Comparison of ENCODE assay signal across 3 cellular contexts in the genomic region with DNA sequence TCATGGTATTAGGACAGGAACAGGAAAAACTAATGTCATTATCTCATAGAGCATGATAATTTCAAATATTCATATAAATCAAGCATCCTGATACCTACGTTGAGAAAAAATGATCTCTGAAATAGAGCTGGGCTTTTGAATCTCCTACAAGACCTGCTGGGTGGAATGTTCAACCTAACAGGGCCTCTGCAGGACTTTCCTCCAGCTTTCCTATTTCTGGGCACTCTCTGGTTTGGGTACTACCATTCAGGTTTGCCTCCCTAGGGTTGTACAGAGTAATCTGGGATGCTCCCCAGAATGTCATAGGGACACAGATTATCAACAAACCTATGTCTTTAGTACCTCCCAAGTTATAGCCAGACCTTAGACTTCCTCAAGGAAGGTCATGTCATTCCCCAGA.
TF ChIP-seq lines count a peak whose summit lies in the region.

No MANE protein-coding gene starts in this region.

TF ChIP-seq in HCT116, 20 proteins besides CTCF, POLR2A, EP300 and RAD21:
- TF ChIP-seq, protein P1, sequence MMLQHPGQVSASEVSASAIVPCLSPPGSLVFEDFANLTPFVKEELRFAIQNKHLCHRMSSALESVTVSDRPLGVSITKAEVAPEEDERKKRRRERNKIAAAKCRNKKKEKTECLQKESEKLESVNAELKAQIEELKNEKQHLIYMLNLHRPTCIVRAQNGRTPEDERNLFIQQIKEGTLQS (IDR thresholded peaks at IDR 0.05) = no peak
- TF ChIP-seq ZNF274 (IDR thresholded peaks at IDR 0.05; ENCODE audit: low read depth, low read length) (no peak), SIN3A (IDR thresholded peaks at IDR 0.05; ENCODE audit: low read depth) (no peak), EZH2 (IDR thresholded peaks at IDR 0.05) (no peak), CEBPB (IDR thresholded peaks at IDR 0.05; ENCODE audit: low read depth) (no peak), EZH2phosphoT487 (IDR thresholded peaks at IDR 0.05; ENCODE audit: borderline replicate concordance) (no peak)

TF ChIP-seq in SK-N-SH, 30 proteins besides CTCF, POLR2A, EP300 and RAD21:
- TF ChIP-seq POLR2AphosphoS5 (IDR thresholded peaks at IDR 0.05; ENCODE audit: low read depth, low read length) (no peak), TCF12 (IDR thresholded peaks at IDR 0.05) (no peak), TEAD4 (IDR thresholded peaks at IDR 0.05; ENCODE audit: borderline replicate concordance, insufficient read depth) (no peak), GATA2 (CRISPR knock-in tag; IDR thresholded peaks at IDR 0.05) (no peak), TAF1 (IDR thresholded peaks at IDR 0.05; ENCODE audit: borderline replicate concordance, low read depth, low read length) (no peak)
- TF ChIP-seq, protein P2, sequence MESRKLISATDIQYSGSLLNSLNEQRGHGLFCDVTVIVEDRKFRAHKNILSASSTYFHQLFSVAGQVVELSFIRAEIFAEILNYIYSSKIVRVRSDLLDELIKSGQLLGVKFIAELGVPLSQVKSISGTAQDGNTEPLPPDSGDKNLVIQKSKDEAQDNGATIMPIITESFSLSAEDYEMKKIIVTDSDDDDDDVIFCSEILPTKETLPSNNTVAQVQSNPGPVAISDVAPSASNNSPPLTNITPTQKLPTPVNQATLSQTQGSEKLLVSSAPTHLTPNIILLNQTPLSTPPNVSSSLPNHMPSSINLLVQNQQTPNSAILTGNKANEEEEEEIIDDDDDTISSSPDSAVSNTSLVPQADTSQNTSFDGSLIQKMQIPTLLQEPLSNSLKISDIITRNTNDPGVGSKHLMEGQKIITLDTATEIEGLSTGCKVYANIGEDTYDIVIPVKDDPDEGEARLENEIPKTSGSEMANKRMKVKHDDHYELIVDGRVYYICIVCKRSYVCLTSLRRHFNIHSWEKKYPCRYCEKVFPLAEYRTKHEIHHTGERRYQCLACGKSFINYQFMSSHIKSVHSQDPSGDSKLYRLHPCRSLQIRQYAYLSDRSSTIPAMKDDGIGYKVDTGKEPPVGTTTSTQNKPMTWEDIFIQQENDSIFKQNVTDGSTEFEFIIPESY (IDR thresholded peaks at IDR 0.05; ENCODE audit: borderline replicate concordance, low read depth) = no peak

TF ChIP-seq in endothelial cell of umbilical vein, 7 proteins besides CTCF, POLR2A, EP300 and RAD21:
- no peak for TF ChIP-seq GATA2 (IDR thresholded peaks at IDR 0.05; ENCODE audit: insufficient read depth, insufficient read length, low read depth, low read length)
- TF ChIP-seq POLR2AphosphoS5 (IDR thresholded peaks at IDR 0.05; ENCODE audit: insufficient read depth, low read depth, low read length) = no peak
- no peak for TF ChIP-seq EZH2 (IDR thresholded peaks at IDR 0.05; ENCODE audit: borderline replicate concordance, low read depth, low read length, severe bottlenecking)
- TF ChIP-seq JUN (IDR thresholded peaks at IDR 0.05; ENCODE audit: borderline replicate concordance, insufficient read depth, insufficient read length, low read depth) = no peak
- TF ChIP-seq, protein P3, sequence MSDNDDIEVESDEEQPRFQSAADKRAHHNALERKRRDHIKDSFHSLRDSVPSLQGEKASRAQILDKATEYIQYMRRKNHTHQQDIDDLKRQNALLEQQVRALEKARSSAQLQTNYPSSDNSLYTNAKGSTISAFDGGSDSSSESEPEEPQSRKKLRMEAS (IDR thresholded peaks at IDR 0.05; ENCODE audit: insufficient read depth, insufficient read length) = no peak
- TF ChIP-seq MYC (IDR thresholded peaks at IDR 0.05; ENCODE audit: low read depth, low read length) = no peak
- TF ChIP-seq FOS (IDR thresholded peaks at IDR 0.05; ENCODE audit: borderline replicate concordance, insufficient read depth, low read length) = no peak
TF ChIP-seq in endothelial cell of umbilical vein: peak in this region for 0.
